1 cellular context compared by ENCODE assay signal in the genomic region with DNA sequence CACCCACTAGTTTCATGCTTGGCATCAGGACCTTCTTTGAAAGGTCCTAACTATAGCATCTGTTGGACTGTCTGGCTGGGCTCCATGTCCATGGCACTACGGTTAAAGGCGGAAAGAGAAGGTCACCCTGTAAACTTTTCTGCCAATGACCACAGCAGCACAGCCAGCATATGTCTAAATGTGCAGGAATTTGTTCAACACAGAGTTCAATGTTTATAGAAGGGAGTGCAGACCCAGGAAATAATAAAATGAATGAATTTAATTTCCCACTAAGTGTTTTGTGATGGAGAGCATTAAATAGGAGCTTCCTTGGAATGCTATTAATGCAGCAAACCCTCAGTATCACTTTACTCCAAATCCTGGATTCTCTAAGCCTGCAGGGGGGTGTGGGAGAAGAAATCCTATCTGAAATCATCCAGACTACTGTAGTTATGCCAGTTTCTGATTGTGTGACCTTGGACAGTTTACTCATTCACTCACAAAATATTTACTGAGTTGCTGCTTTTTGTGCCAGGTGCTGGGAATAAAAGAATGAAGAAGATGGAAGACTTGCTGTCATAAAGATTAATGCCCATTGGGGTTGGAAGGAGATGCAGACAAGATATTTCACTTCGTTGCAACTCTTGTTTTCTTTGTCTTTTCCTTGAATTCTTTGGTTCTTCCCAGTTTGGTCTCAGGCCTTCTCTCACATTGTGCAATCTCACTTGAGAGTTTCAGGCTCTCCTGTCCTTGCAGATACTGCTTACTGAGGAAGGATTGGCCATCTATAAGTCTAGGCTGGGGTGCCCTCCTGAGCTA.
TF ChIP-seq lines count a peak whose summit lies in the region.

No MANE protein-coding gene starts in this region.

TF ChIP-seq in HCT116, 20 proteins besides CTCF, POLR2A, EP300 and RAD21 (continued from another document):
- TF ChIP-seq REST (IDR thresholded peaks at IDR 0.05; ENCODE audit: low read depth) (no peak), ZNF274 (IDR thresholded peaks at IDR 0.05; ENCODE audit: low read depth, low read length) (no peak), CEBPB (IDR thresholded peaks at IDR 0.05; ENCODE audit: low read depth) (no peak), SRF (IDR thresholded peaks at IDR 0.05; ENCODE audit: low read depth) (no peak), SIN3A (IDR thresholded peaks at IDR 0.05; ENCODE audit: low read depth) (no peak), EZH2phosphoT487 (IDR thresholded peaks at IDR 0.05; ENCODE audit: borderline replicate concordance) (no peak), EGR1 (IDR thresholded peaks at IDR 0.05; ENCODE audit: low read depth) (no peak), EZH2 (IDR thresholded peaks at IDR 0.05) (no peak), CBX3 (IDR thresholded peaks at IDR 0.05; ENCODE audit: low read depth) (no peak), ZBTB33 (IDR thresholded peaks at IDR 0.05; ENCODE audit: extremely low read depth, insufficient replicate concordance, low read length) (no peak)
- TF ChIP-seq, protein P1, sequence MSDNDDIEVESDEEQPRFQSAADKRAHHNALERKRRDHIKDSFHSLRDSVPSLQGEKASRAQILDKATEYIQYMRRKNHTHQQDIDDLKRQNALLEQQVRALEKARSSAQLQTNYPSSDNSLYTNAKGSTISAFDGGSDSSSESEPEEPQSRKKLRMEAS (IDR thresholded peaks at IDR 0.05), result no peak; the same call in 1 of the 2 replicates
